In genomic region chr22:44202261-44202789, GRCh38 we compare ENCODE assay signal across 17 cellular contexts. TPM values are rescaled to one million over a fixed set of nuclear protein-coding genes. Genes with fewer than 3 reads are reported as not detected.
A peak's percentile ranks its signal among the peaks of the same experiment; 100 is the strongest.
DNase-seq lines count a peak whose midpoint lies in the region; ATAC-seq and TF ChIP-seq lines count a peak whose summit lies in the region.
"Had no signal": no experiment of that assay in that cellular context is flagged by ENCODE, and none has a peak within 500 bp of the region (broad histone marks: within the 10 kb centered on the region; RNA-seq: fewer than 3 reads in every experiment).

No MANE protein-coding gene starts in this region.

- ATAC-seq in CD4-positive, CD25-positive, alpha-beta regulatory T cell (ENCODE audit: low read depth in 2 of 2): no peak
- ATAC-seq in GM18873 (IDR thresholded peaks at IDR 0.05; ENCODE audit: low FRiP score, unreplicated experiment) (no peak), HG03135 (IDR thresholded peaks at IDR 0.05; ENCODE audit: unreplicated experiment) (no peak)
- ATAC-seq: GM12878, HCT116, lower lobe of right lung had no signal

- no peaks in the 10 kb centered on the region for H3K9me3 ChIP-seq in CD4-positive, CD25-positive, alpha-beta regulatory T cell (ENCODE audit: control insufficient read depth in 2 of 2, low read length in 2 of 2)
- H3K9me3 ChIP-seq in MM.1S (replicated peaks; ENCODE audit: insufficient read depth, low read length): no peaks in the 10 kb centered on the region
- H3K9me3 ChIP-seq: colonic mucosa, lower lobe of right lung had no signal

- no peak overlapping the region for H3K4me3 Mint-ChIP-seq in CD4-positive, CD25-positive, alpha-beta regulatory T cell
- H3K4me3 Mint-ChIP-seq in osteocyte (ENCODE audit: unreplicated experiment): no peak overlapping the region
- H3K4me3 Mint-ChIP-seq: stimulated activated naive CD8-positive, alpha-beta T cell treated with anti-CD3 and anti-CD28 coated beads, Interleukin-15, Interleukin-2, amounts not matched to agents 100 ng/mL and 50 ng/mL, for 24 hours had no signal

- no peaks in the 10 kb centered on the region for H3K79me2 ChIP-seq in MM.1S (ENCODE audit: low read length)
- H3K79me2 ChIP-seq: parathyroid adenoma had no signal

- H3K27me3 Mint-ChIP-seq in CD4-positive, CD25-positive, alpha-beta regulatory T cell: no peaks in the 10 kb centered on the region
- peaks cover 18% of the 10 kb centered on the region for H3K27me3 Mint-ChIP-seq in osteocyte (ENCODE audit: unreplicated experiment)
- H3K27me3 Mint-ChIP-seq: stimulated activated naive CD8-positive, alpha-beta T cell treated with anti-CD3 and anti-CD28 coated beads, Interleukin-15, Interleukin-2, amounts not matched to agents 100 ng/mL and 50 ng/mL, for 24 hours had no signal

- no peaks in the 10 kb centered on the region for H3K9me3 Mint-ChIP-seq in CD4-positive, CD25-positive, alpha-beta regulatory T cell
- no peaks in the 10 kb centered on the region for H3K9me3 Mint-ChIP-seq in osteocyte (ENCODE audit: unreplicated experiment)
- H3K9me3 Mint-ChIP-seq: stimulated activated naive CD8-positive, alpha-beta T cell treated with anti-CD3 and anti-CD28 coated beads, Interleukin-15, Interleukin-2, amounts not matched to agents 100 ng/mL and 50 ng/mL, for 24 hours had no signal

- H3K4me1 ChIP-seq in CD4-positive, CD25-positive, alpha-beta regulatory T cell (ENCODE audit: control insufficient read depth, insufficient read depth, low read length, poor library complexity, severe bottlenecking): no peaks in the 10 kb centered on the region
- H3K4me1 ChIP-seq in MM.1S (ENCODE audit: low read length): no peaks in the 10 kb centered on the region
- H3K4me1 ChIP-seq: colonic mucosa, lower lobe of right lung, parathyroid adenoma had no signal

- H3K4me3 ChIP-seq in CD4-positive, CD25-positive, alpha-beta regulatory T cell (ENCODE audit: low read depth, low read length): no peak overlapping the region
- no peak overlapping the region for H3K4me3 ChIP-seq in MM.1S (ENCODE audit: low read length)
- H3K4me3 ChIP-seq: colonic mucosa, GM12878, lower lobe of right lung had no signal

- no peaks in the 10 kb centered on the region for H3K9me2 ChIP-seq in MM.1S (replicated peaks; ENCODE audit: insufficient read depth, low read length)

- H3K27ac Mint-ChIP-seq in CD4-positive, CD25-positive, alpha-beta regulatory T cell: peak overlapping the region in 2 of 3 donors; percentile 37 to 67
- no peak overlapping the region for H3K27ac Mint-ChIP-seq in osteocyte (ENCODE audit: unreplicated experiment)
- H3K27ac Mint-ChIP-seq: stimulated activated naive CD8-positive, alpha-beta T cell treated with anti-CD3 and anti-CD28 coated beads, Interleukin-15, Interleukin-2, amounts not matched to agents 100 ng/mL and 50 ng/mL, for 24 hours had no signal

- peaks cover 23% of the 10 kb centered on the region for H3K36me3 ChIP-seq in CD4-positive, CD25-positive, alpha-beta regulatory T cell (ENCODE audit: control insufficient read depth, insufficient read depth, low read length)
- H3K36me3 ChIP-seq in MM.1S (replicated peaks; ENCODE audit: insufficient read depth, low read length): no peaks in the 10 kb centered on the region
- H3K36me3 ChIP-seq: colonic mucosa had no signal

- no peak overlapping the region for H3K27ac ChIP-seq in CD4-positive, CD25-positive, alpha-beta regulatory T cell (ENCODE audit: insufficient read depth, low read length, poor library complexity, severe bottlenecking)
- H3K27ac ChIP-seq in MM.1S (ENCODE audit: low read length): no peak overlapping the region
- H3K27ac ChIP-seq: colonic mucosa, lower lobe of right lung, parathyroid adenoma had no signal

- no peak overlapping the region for H3K9ac ChIP-seq in MM.1S (ENCODE audit: low read length)
- H3K9ac ChIP-seq: parathyroid adenoma had no signal

- H3K4me2 ChIP-seq in MM.1S (ENCODE audit: low read depth, low read length): no peak overlapping the region

- H3K36me3 Mint-ChIP-seq in CD4-positive, CD25-positive, alpha-beta regulatory T cell: peaks cover 31% of the 10 kb centered on the region
- H3K36me3 Mint-ChIP-seq in osteocyte (ENCODE audit: unreplicated experiment): no peaks in the 10 kb centered on the region

- H2AFZ ChIP-seq in MM.1S (ENCODE audit: low read length): no peak overlapping the region
- H2AFZ ChIP-seq: parathyroid adenoma had no signal

- H3K27me3 ChIP-seq in CD4-positive, CD25-positive, alpha-beta regulatory T cell (ENCODE audit: control insufficient read depth, insufficient read depth, low read length): no peaks in the 10 kb centered on the region
- peaks cover 44% of the 10 kb centered on the region for H3K27me3 ChIP-seq in MM.1S (replicated peaks; ENCODE audit: insufficient read depth, low read length)
- H3K27me3 ChIP-seq: colonic mucosa had no signal

- no peaks in the 10 kb centered on the region for H4K20me1 ChIP-seq in MM.1S (ENCODE audit: insufficient read depth, low read length)

- H3F3A ChIP-seq in MM.1S (ENCODE audit: insufficient read depth, low read length): no peaks in the 10 kb centered on the region

- TF ChIP-seq CTCF in osteocyte (IDR thresholded peaks at IDR 0.05): no peak
- no peak for TF ChIP-seq CTCF in MM.1S (IDR thresholded peaks at IDR 0.05; ENCODE audit: low read length)

- no peak for DNase-seq in CD4-positive, CD25-positive, alpha-beta regulatory T cell
- DNase-seq in LoVo (ENCODE audit: low spot score) (peak; percentile 20), dedifferentiated amniotic fluid mesenchymal stem cell (ENCODE audit: extremely low spot score) (peak; percentile 86), non-pigmented ciliary epithelial cell (ENCODE audit: low read depth) (peak; percentile 42), osteocyte (ENCODE audit: extremely low spot score, unreplicated experiment) (no peak), MM.1S (no peak)
- DNase-seq: activated T-cell treated with anti-CD3 and anti-CD28 coated beads, Interleukin-2, amount 50 U/mL, for 48 hours; colonic mucosa; lower lobe of right lung; stimulated activated CD4-positive, alpha-beta T cell treated with anti-CD3 and anti-CD28 coated beads, Interleukin-2, amount 100 ng/mL, for 48 hours had no signal

- peaks cover 0 to 9% (median 7%) of the 10 kb centered on the region in 4 donors for H3K4me1 Mint-ChIP-seq in CD4-positive, CD25-positive, alpha-beta regulatory T cell
- no peaks in the 10 kb centered on the region for H3K4me1 Mint-ChIP-seq in osteocyte (ENCODE audit: unreplicated experiment)

RNA-seq across cellular contexts. Expression of gene PARVG, which starts 21.6 kb away (rescaled TPM):
- 132 TPM for total RNA-seq in CD4-positive, CD25-positive, alpha-beta regulatory T cell
- 10 to 100 TPM; 40.3 to 57.9 (median 45.7) TPM for polyA plus RNA-seq in CD4-positive, CD25-positive, alpha-beta regulatory T cell
- not detected in 2 replicates for total RNA-seq in osteocyte
- total RNA-seq: NCI-H460 had no signal

Comparison
In these comparisons a context has a peak if more than half of its experiments do, and no peak if none do; other contexts are left out.
1. DNase-seq: peak in LoVo (single experiment), dedifferentiated amniotic fluid mesenchymal stem cell (single experiment) and non-pigmented ciliary epithelial cell (single experiment); none in CD4-positive, CD25-positive, alpha-beta regulatory T cell (0 of 3), osteocyte (single experiment) and MM.1S (single experiment).
2. RNA of gene PARVG, which starts 21.6 kb away (total RNA-seq): 132 TPM in CD4-positive, CD25-positive, alpha-beta regulatory T cell (single experiment); not detected in osteocyte; every median in the first group is over 100 times any median in the second.